ENCODE assay signal across 1 cellular context in genomic region chr10:131218811-131219583, GRCh38.
TF ChIP-seq lines count a peak whose summit lies in the region.

No MANE protein-coding gene starts in this region.

TF ChIP-seq in H1, 55 proteins besides CTCF, POLR2A, EP300 and RAD21:
- TF ChIP-seq TCF12 (IDR thresholded peaks at IDR 0.05; ENCODE audit: low read depth, low read length) = no peak
- TF ChIP-seq E2F6 (IDR thresholded peaks at IDR 0.05) = no peak
